8 cellular contexts compared by ENCODE assay signal in the genomic region with DNA sequence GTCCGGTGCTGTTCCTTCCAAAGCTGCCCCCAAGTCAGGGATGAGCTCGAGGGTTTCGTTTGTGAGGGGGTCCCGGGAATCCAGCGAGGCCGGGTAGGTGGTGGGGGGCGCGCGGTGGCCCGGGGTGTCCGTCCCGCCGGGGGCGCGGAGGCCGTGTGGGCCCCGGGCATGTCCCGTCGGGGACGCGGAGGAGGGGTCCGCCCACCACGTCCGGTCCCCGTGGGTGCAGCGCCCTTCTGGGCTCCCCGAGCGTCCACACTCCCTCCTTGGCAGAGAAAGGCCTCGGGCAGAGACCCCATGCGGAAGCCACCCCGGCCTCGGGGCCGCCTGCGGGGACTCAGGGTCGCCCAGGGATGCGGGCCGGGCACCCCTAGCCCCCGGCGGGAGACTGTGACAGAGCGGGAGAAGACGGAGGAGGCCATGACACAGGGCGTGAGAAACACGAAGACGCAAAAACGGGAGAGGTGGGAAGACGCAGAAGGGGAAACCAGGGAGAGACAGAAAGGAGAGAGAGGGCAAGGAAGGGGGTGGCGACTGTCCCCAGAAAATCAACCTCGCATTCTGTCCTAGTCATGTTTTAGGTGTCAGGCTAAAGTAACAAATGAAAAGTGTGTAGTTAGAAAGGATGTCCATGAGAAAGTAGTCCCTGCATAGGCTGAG. TPM values are rescaled to one million over a fixed set of nuclear protein-coding genes. Genes with fewer than 3 reads are reported as not detected.
DNase-seq lines count a peak whose midpoint lies in the region; ATAC-seq, FAIRE-seq and TF ChIP-seq lines count a peak whose summit lies in the region.

No MANE protein-coding gene starts in this region.

- peaks cover 12% of the 10 kb centered on the region for H3K9me3 ChIP-seq in K562 (replicated peaks; ENCODE audit: control insufficient read depth, insufficient read depth, low read depth, low read length)
- H3K9me3 ChIP-seq in spleen: peaks cover 8 to 21% (median 19%) of the 10 kb centered on the region in 8 donors

- H3K36me3 ChIP-seq in K562 (ENCODE audit: control insufficient read depth, insufficient read depth, low read length) (peaks cover 19% of the 10 kb centered on the region; the same call in 2 of the 3 replicates), spleen (peaks cover 0 to 30% (median 22%) of the 10 kb centered on the region in 6 donors)

- peaks cover 19% of the 10 kb centered on the region for H3K4me1 Mint-ChIP-seq in T-helper 2 cell treated with Interferon-gamma antibody and Interleukin-4, amounts not matched to agents 5 μg/mL and 100 μg/mL, for 36 hours (ENCODE audit: low read depth)
- H3K4me1 Mint-ChIP-seq in immature natural killer cell: peaks cover 21 to 28% of the 10 kb centered on the region in 2 donors

- CTCF ChIA-PET in K562 (lab: Yijun Ruan, JAX; ENCODE audit: low intra/inter-chr PET ratio): interaction anchor here (0.6 to 2.5 kb wide), 4 partner anchors 21 to 616 kb away, joined by 3 to 23 read pairs (median 4); a partner anchor contains a TSS

- peaks cover 19 to 26% of the 10 kb centered on the region in 2 experiments for H3K4me1 ChIP-seq in K562 (replicated peaks in 1 of 2; ENCODE audit: control insufficient read depth in 2 of 2, insufficient read depth in 2 of 2, low read length in 2 of 2)
- peaks cover 6 to 28% (median 19%) of the 10 kb centered on the region in 6 donors for H3K4me1 ChIP-seq in spleen

- peak; percentile 38 for ATAC-seq in GM21576 (IDR thresholded peaks at IDR 0.05; ENCODE audit: unreplicated experiment)
- ATAC-seq in K562: peak; percentile 73

- DNase-seq in EL: peak; percentile 59
- peak; percentile 12 for DNase-seq in KG1 (lab: John Stamatoyannopoulos, UW)
- peak; percentile 80 for DNase-seq in T-helper 2 cell treated with Interferon-gamma antibody and Interleukin-4, amounts not matched to agents 5 μg/mL and 100 μg/mL, for 36 hours (ENCODE audit: low spot score)
- peak; percentile 75 to 92 (median 87) for DNase-seq in K562 (ENCODE audit: extremely low read depth in 1 of 4, low spot score in 3 of 4)
- peak; percentile 63 to 65 (median 63) for DNase-seq in immature natural killer cell
- DNase-seq in spleen: peak; percentile 94
- no peak for DNase-seq in dedifferentiated amniotic fluid mesenchymal stem cell (ENCODE audit: extremely low spot score)

- peaks cover 38% of the 10 kb centered on the region for H3K36me3 Mint-ChIP-seq in T-helper 2 cell treated with Interferon-gamma antibody and Interleukin-4, amounts not matched to agents 5 μg/mL and 100 μg/mL, for 36 hours (ENCODE audit: low read depth)
- peaks cover 9 to 17% (median 16%) of the 10 kb centered on the region in 3 donors for H3K36me3 Mint-ChIP-seq in immature natural killer cell

- peak overlapping the region; percentile 99 for H2AFZ ChIP-seq in K562 (ENCODE audit: low read depth, low read length)

- peaks cover 31% of the 10 kb centered on the region for H3K79me2 ChIP-seq in K562 (ENCODE audit: control insufficient read depth, insufficient read depth, low read length)

- peaks cover 10% of the 10 kb centered on the region for H3K9me3 Mint-ChIP-seq in T-helper 2 cell treated with Interferon-gamma antibody and Interleukin-4, amounts not matched to agents 5 μg/mL and 100 μg/mL, for 36 hours
- H3K9me3 Mint-ChIP-seq in immature natural killer cell: peaks cover 5 to 11% (median 7%) of the 10 kb centered on the region in 6 donors

- H3K27me3 ChIP-seq in K562 (ENCODE audit: control insufficient read depth in 2 of 2, insufficient read depth in 2 of 2, low read length in 2 of 2) (no peaks in the 10 kb centered on the region), spleen (replicated peaks in 1 of 7) (no peaks in the 10 kb centered on the region)

- in situ Hi-C loops in K562 (cut with MboI): no loop called here

- H3K4me3 ChIP-seq in K562 (peak overlapping the region; percentile 98), spleen (peak overlapping the region; percentile 69 to 93 (median 87))

- no peak for TF ChIP-seq EP300 in K562 (IDR thresholded peaks at IDR 0.05; ENCODE audit: low read length)

- peak overlapping the region; percentile 100 for H3K4me2 ChIP-seq in K562 (ENCODE audit: insufficient read depth, low read length)

- no peak for TF ChIP-seq CTCF in K562 (IDR thresholded peaks at IDR 0.05 in 2 of 3, conservative IDR thresholded peaks at IDR 0.05 in 1 of 3; ENCODE audit: insufficient read depth in 2 of 3, low read depth in 1 of 3, low read length in 3 of 3)
- no peak for TF ChIP-seq CTCF in spleen (IDR thresholded peaks at IDR 0.05 in 8 of 11, conservative IDR thresholded peaks at IDR 0.05 in 3 of 11)

- TSS peak; percentile 78 for BruUV-seq in K562 (replicated peaks; lab: Mats Ljungman, UMichigan)

- no peaks in the 10 kb centered on the region for H3K9me1 ChIP-seq in K562 (ENCODE audit: control insufficient read depth, insufficient read depth, low read length)

- H4K20me1 ChIP-seq in K562 (replicated peaks; ENCODE audit: control insufficient read depth, insufficient read depth, low read length): no peaks in the 10 kb centered on the region

- peak overlapping the region; percentile 100 for H3K27ac Mint-ChIP-seq in T-helper 2 cell treated with Interferon-gamma antibody and Interleukin-4, amounts not matched to agents 5 μg/mL and 100 μg/mL, for 36 hours
- H3K27ac Mint-ChIP-seq in immature natural killer cell: peak overlapping the region; percentile 95 to 99 (median 98)

- H3K27ac ChIP-seq in K562 (ENCODE audit: extremely low read depth, low read depth, low read length): peak overlapping the region; percentile 81
- H3K27ac ChIP-seq in spleen: peak overlapping the region; percentile 92 to 99 (median 96)

- FAIRE-seq in K562 (lab: Jason Lieb, UNC): no peak

- POLR2A ChIA-PET in K562 (lab: Yijun Ruan, JAX): interaction anchor here (0.6 to 4.6 kb wide), 3 partner anchors 20 to 100 kb away, joined by 3 to 34 read pairs (median 4); a partner anchor contains a TSS

- peak overlapping the region; percentile 100 for H3K4me3 Mint-ChIP-seq in T-helper 2 cell treated with Interferon-gamma antibody and Interleukin-4, amounts not matched to agents 5 μg/mL and 100 μg/mL, for 36 hours
- peak overlapping the region; percentile 98 to 100 (median 99) for H3K4me3 Mint-ChIP-seq in immature natural killer cell

- peak overlapping the region; percentile 96 to 100 for H3K9ac ChIP-seq in K562 (ENCODE audit: insufficient read depth in 1 of 2, low read depth in 2 of 2, low read length in 2 of 2)

- no peak for TF ChIP-seq POLR2A in K562 (conservative IDR thresholded peaks at IDR 0.05)
- no peak for TF ChIP-seq POLR2A in spleen (IDR thresholded peaks at IDR 0.05)

- WGBS in K562 (ENCODE audit: insufficient coverage, low coverage, missing lambda C conversion rate): under 1% methylated on average over 44 of the region's 48 CpGs
- WGBS in spleen, 5 donors: 0 to 1% (median 0%) methylated on average over 24 to 48 of the region's 48 CpGs

- intact Hi-C loops in K562 (cut with micrococcal nuclease) (loop anchor here (1.0 to 5.0 kb wide), 4 partner anchors 21 to 98 kb away; a partner anchor contains a TSS), spleen (cut with DNase I; ENCODE audit: low total_unique reads) (no loop called here)

- TF ChIP-seq RAD21 in K562 (CRISPR knock-in tag; conservative IDR thresholded peaks at IDR 0.05 in 1 of 2, IDR thresholded peaks at IDR 0.05 in 1 of 2): no peak

- no peaks in the 10 kb centered on the region for H3K27me3 Mint-ChIP-seq in T-helper 2 cell treated with Interferon-gamma antibody and Interleukin-4, amounts not matched to agents 5 μg/mL and 100 μg/mL, for 36 hours (ENCODE audit: low read depth)
- peaks cover 9 to 24% (median 17%) of the 10 kb centered on the region in 3 donors for H3K27me3 Mint-ChIP-seq in immature natural killer cell (ENCODE audit: low read depth in 3 of 3)

RNA-seq across cellular contexts. Expression of a gene that starts 0.7 kb away (rescaled TPM):
- 0.62 and 1.0 TPM in 2 replicates for total RNA-seq in K562 (2011; cell fraction: chromatin; rRNA removed; ENCODE audit: low replicate concordance)
- total RNA-seq in K562 (2011; cell fraction: nucleolus; rRNA removed): 0.50 and 0.66 TPM in 2 replicates
- 0.66 TPM in 1 of 2 replicates, not detected in the other for total RNA-seq in K562 (2011; cell fraction: nucleoplasm; rRNA removed)
- 0.37 and 0.59 TPM in 2 replicates for total RNA-seq in K562 (2014; rRNA removed)
- total RNA-seq in K562 (2014; rRNA removed; fragmentation: Illumina TruSeq; extraction: Trizol): 0.36 and 0.48 TPM in 2 replicates
- 0.80 and 0.87 TPM in 2 replicates for total RNA-seq in K562 (2015; rRNA removed; fragmentation: Illumina TruSeq; extraction: Trizol)
- total RNA-seq in K562 (2021): 0.49 and 0.66 TPM in 2 replicates
- polyA plus RNA-seq in K562 (2011; rRNA removed): 0.54 and 0.79 TPM in 2 replicates
- polyA plus RNA-seq in K562 (2011; cell fraction: cytosol; rRNA removed): 0.57 and 0.91 TPM in 2 replicates
- polyA plus RNA-seq in K562 (2011; cell fraction: nucleus; rRNA removed): 0.20 and 0.22 TPM in 2 replicates
- 0.57 and 0.79 TPM in 2 replicates for polyA plus RNA-seq in K562 (2012)
- polyA plus RNA-seq in K562 (2014; fragmentation: Illumina TruSeq; extraction: Trizol): 0.36 and 0.83 TPM in 2 replicates
- polyA plus RNA-seq in K562 (2014; fragmentation: Nextera tagmentation; extraction: Ambion mirVana): under 1 TPM; 0.03 to 0.31 TPM
- 0.65 and 0.89 TPM in 2 replicates for polyA plus RNA-seq in K562 (2014; rRNA removed)
- polyA minus RNA-seq in K562 (2011; rRNA and poly(A)+ RNA removed): 0.49 and 1.3 TPM in 2 replicates
- 1.5 TPM in 1 of 2 replicates, not detected in the other for polyA minus RNA-seq in K562 (2011; cell fraction: cytosol; rRNA and poly(A)+ RNA removed)
- polyA minus RNA-seq in K562 (2011; cell fraction: nucleus; rRNA and poly(A)+ RNA removed): 0.56 and 0.94 TPM in 2 replicates
- 1 to 10 TPM in 1 of 3 donors, under 1 TPM in 1, not detected in 1; 0.20 to 1.9 TPM for polyA plus RNA-seq in immature natural killer cell
- total RNA-seq in spleen: 1 to 10 TPM in 6 of 7 donors, under 1 TPM in 1; 0.77 to 1.4 (median 1.3) TPM
- polyA plus RNA-seq in spleen: under 1 TPM; 0.47 to 0.83 (median 0.52) TPM

RNA-seq across cellular contexts. Expression of a gene that starts 20.5 kb away (rescaled TPM):
- 26.1 and 33.2 TPM in 2 replicates for total RNA-seq in K562 (2011; cell fraction: chromatin; rRNA removed; ENCODE audit: low replicate concordance)
- 19.9 and 24.3 TPM in 2 replicates for total RNA-seq in K562 (2011; cell fraction: nucleolus; rRNA removed)
- 23.0 and 28.4 TPM in 2 replicates for total RNA-seq in K562 (2011; cell fraction: nucleoplasm; rRNA removed)
- total RNA-seq in K562 (2014; rRNA removed) (10.4 and 15.0 TPM in 2 replicates), K562 (2014; rRNA removed; fragmentation: Illumina TruSeq; extraction: Trizol) (10.8 and 12.3 TPM in 2 replicates), K562 (2015; rRNA removed; fragmentation: Illumina TruSeq; extraction: Trizol) (14.3 and 14.7 TPM in 2 replicates), K562 (2021) (17.1 and 18.6 TPM in 2 replicates), spleen (10 to 100 TPM; 13.7 to 23.7 (median 16.6) TPM)
- polyA plus RNA-seq in K562 (2011; rRNA removed) (8.2 and 14.7 TPM in 2 replicates), K562 (2014; fragmentation: Illumina TruSeq; extraction: Trizol) (10.8 and 10.9 TPM in 2 replicates), K562 (2014; fragmentation: Nextera tagmentation; extraction: Ambion mirVana) (1 to 10 TPM; 4.0 to 4.4 TPM), K562 (2014; rRNA removed) (8.2 and 8.8 TPM in 2 replicates), immature natural killer cell (10 to 100 TPM in 1 of 3 donors, 1 to 10 TPM in 2; 1.1 to 18.5 (median 6.8) TPM), spleen (1 to 10 TPM; 1.6 to 3.3 (median 2.0) TPM)
- polyA plus RNA-seq in K562 (2011; cell fraction: cytosol; rRNA removed): 11.3 and 15.9 TPM in 2 replicates
- 16.7 and 19.8 TPM in 2 replicates for polyA plus RNA-seq in K562 (2011; cell fraction: nucleus; rRNA removed)
- 9.9 and 10.0 TPM in 2 replicates for polyA plus RNA-seq in K562 (2012)
- polyA minus RNA-seq in K562 (2011; rRNA and poly(A)+ RNA removed): 19.2 and 27.6 TPM in 2 replicates
- polyA minus RNA-seq in K562 (2011; cell fraction: cytosol; rRNA and poly(A)+ RNA removed): 13.0 and 15.8 TPM in 2 replicates
- 17.2 and 25.7 TPM in 2 replicates for polyA minus RNA-seq in K562 (2011; cell fraction: nucleus; rRNA and poly(A)+ RNA removed)

RNA-seq across cellular contexts. Expression of a gene that starts 36.3 kb away (rescaled TPM):
- total RNA-seq in K562 (2011; cell fraction: chromatin; rRNA removed; ENCODE audit: low replicate concordance): 6.3 and 10.7 TPM in 2 replicates
- 6.3 and 9.2 TPM in 2 replicates for total RNA-seq in K562 (2011; cell fraction: nucleolus; rRNA removed)
- total RNA-seq in K562 (2011; cell fraction: nucleoplasm; rRNA removed): 4.2 and 5.9 TPM in 2 replicates
- total RNA-seq in K562 (2014; rRNA removed) (5.4 and 5.6 TPM in 2 replicates), K562 (2014; rRNA removed; fragmentation: Illumina TruSeq; extraction: Trizol) (1.8 and 2.2 TPM in 2 replicates), K562 (2015; rRNA removed; fragmentation: Illumina TruSeq; extraction: Trizol) (3.6 and 3.9 TPM in 2 replicates), K562 (2021) (4.0 and 4.6 TPM in 2 replicates), spleen (10 to 100 TPM in 1 of 7 donors, 1 to 10 TPM in 6; 6.8 to 10.6 (median 8.3) TPM)
- polyA plus RNA-seq in K562 (2011; rRNA removed) (2.6 and 3.0 TPM in 2 replicates), K562 (2014; fragmentation: Illumina TruSeq; extraction: Trizol) (2.3 and 2.9 TPM in 2 replicates), K562 (2014; fragmentation: Nextera tagmentation; extraction: Ambion mirVana) (under 1 TPM; 0.31 to 0.49 TPM), K562 (2014; rRNA removed) (3.1 and 3.2 TPM in 2 replicates), immature natural killer cell (10 to 100 TPM in 1 of 3 donors, 1 to 10 TPM in 2; 1.1 to 15.8 (median 2.6) TPM), spleen (1 to 10 TPM; 2.8 to 5.4 (median 3.4) TPM)
- polyA plus RNA-seq in K562 (2011; cell fraction: cytosol; rRNA removed): 2.4 and 5.0 TPM in 2 replicates
- polyA plus RNA-seq in K562 (2011; cell fraction: nucleus; rRNA removed): 2.1 and 4.0 TPM in 2 replicates
- 2.8 TPM in 2 replicates for polyA plus RNA-seq in K562 (2012)
- polyA minus RNA-seq in K562 (2011; rRNA and poly(A)+ RNA removed): 4.5 and 5.3 TPM in 2 replicates
- polyA minus RNA-seq in K562 (2011; cell fraction: cytosol; rRNA and poly(A)+ RNA removed): 4.0 and 4.7 TPM in 2 replicates
- 4.2 and 5.1 TPM in 2 replicates for polyA minus RNA-seq in K562 (2011; cell fraction: nucleus; rRNA and poly(A)+ RNA removed)
